8 cellular contexts compared by ENCODE assay signal in genomic region chr12:8914716-8915526, GRCh38. TPM values are rescaled to one million over a fixed set of nuclear protein-coding genes. Genes with fewer than 3 reads are reported as not detected.
DNase-seq lines count a peak whose midpoint lies in the region; TF ChIP-seq lines count a peak whose summit lies in the region.

No MANE protein-coding gene starts in this region.

- peak overlapping the region; percentile 79 for H3K4me3 ChIP-seq in GM06990 (replicated peaks; ENCODE audit: low read depth, low read length)
- peak overlapping the region; percentile 68 for H3K4me3 ChIP-seq in HEK293 (ENCODE audit: low read depth, low read length)
- peak overlapping the region; percentile 80 to 81 for H3K4me3 ChIP-seq in cardiac fibroblast (replicated peaks in 1 of 2; ENCODE audit: low read depth in 2 of 2, low read length in 2 of 2)
- H3K4me3 ChIP-seq in kidney epithelial cell (ENCODE audit: low read depth, low read length), result peak overlapping the region; percentile 71

- H3K27me3 ChIP-seq in GM06990 (replicated peaks; ENCODE audit: control insufficient read depth, insufficient read depth, low read length), result no peaks in the 10 kb centered on the region
- no peaks in the 10 kb centered on the region for H3K27me3 ChIP-seq in kidney epithelial cell (ENCODE audit: control insufficient read depth, insufficient read depth, low read length)

- CTCF ChIA-PET in HEK293 (lab: Yijun Ruan, JAX), result interaction anchor here (0.5 to 5.1 kb wide), 5 partner anchors 24 to 134 kb away, joined by 3 to 21 read pairs (median 4); partner anchors contain the start of gene M6PR

- TF ChIP-seq CTCF in GM06990 (IDR thresholded peaks at IDR 0.05; ENCODE audit: insufficient read depth, low read length, poor library complexity, severe bottlenecking) (no peak), HEK293 (tag by site-specific recombination; IDR thresholded peaks at IDR 0.05) (no peak), VCaP (conservative IDR thresholded peaks at IDR 0.05) (no peak), cardiac fibroblast (IDR thresholded peaks at IDR 0.05; ENCODE audit: low read depth, low read length) (no peak), kidney epithelial cell (IDR thresholded peaks at IDR 0.05; ENCODE audit: insufficient read depth, low read length, poor library complexity, severe bottlenecking) (no peak)

- POLR2A ChIA-PET in HEK293 (lab: Yijun Ruan, JAX), result interaction anchor here (0.5 to 2.7 kb wide), 4 partner anchors 34 to 233 kb away, joined by 3 to 21 read pairs (median 3); partner anchors contain the start of gene M6PR

- H3K9me3 ChIP-seq in HEK293 (ENCODE audit: control insufficient read depth, insufficient read depth, low read depth, low read length), result no peaks in the 10 kb centered on the region

- H3K36me3 ChIP-seq in GM06990 (ENCODE audit: control insufficient read depth, insufficient read depth, low read length), result no peaks in the 10 kb centered on the region
- peaks cover 12 to 14% of the 10 kb centered on the region in 2 experiments for H3K36me3 ChIP-seq in HEK293 (ENCODE audit: control insufficient read depth in 2 of 2, insufficient read depth in 1 of 2, low read length in 2 of 2)
- no peaks in the 10 kb centered on the region for H3K36me3 ChIP-seq in kidney epithelial cell (ENCODE audit: control insufficient read depth, insufficient read depth, low read length)

- DNase-seq in GM06990 (ENCODE audit: extremely low read depth, insufficient read length) (peak; percentile 67), NCI-H1105 (lab: John Stamatoyannopoulos, UW) (peak; percentile 57), cardiac fibroblast (ENCODE audit: low read depth in 2 of 2) (peak; percentile 54 to 60), kidney epithelial cell (ENCODE audit: low read depth) (no peak), NCI-H1048 (lab: John Stamatoyannopoulos, UW) (no peak)
- peak; percentile 24 to 28 for DNase-seq in stimulated activated CD4-positive, alpha-beta T cell treated with anti-CD3 and anti-CD28 coated beads, Interleukin-15, amount 100 ng/mL, for 48 hours (ENCODE audit: low read depth in 2 of 2)

- H3K27ac ChIP-seq in HEK293 (ENCODE audit: extremely low read depth, low read depth, low read length) (peak overlapping the region; percentile 68; the same call in 1 of the 2 replicates), VCaP (peak overlapping the region; percentile 98)

- H3K4me1 ChIP-seq in HEK293 (ENCODE audit: control insufficient read depth, insufficient read depth, low read length), result peaks cover 13% of the 10 kb centered on the region

TF ChIP-seq in HEK293, 187 proteins besides CTCF, POLR2A, EP300 and RAD21 (continues in another document):
- no peak for TF ChIP-seq KLF17 (tag by site-specific recombination; IDR thresholded peaks at IDR 0.05)
- no peak for TF ChIP-seq HIC1 (tag by site-specific recombination; IDR thresholded peaks at IDR 0.05)
- no peak for TF ChIP-seq TRIM28 (IDR thresholded peaks at IDR 0.05; ENCODE audit: borderline replicate concordance, low read length)
- peak; percentile 70; the same call in 1 of the 2 replicates for TF ChIP-seq KLF9 (tag by site-specific recombination; IDR thresholded peaks at IDR 0.05; ENCODE audit: low read depth)
- no peak for TF ChIP-seq ZNF266 (tag by site-specific recombination; IDR thresholded peaks at IDR 0.05; ENCODE audit: low read depth)
- TF ChIP-seq OVOL3 (tag by site-specific recombination; IDR thresholded peaks at IDR 0.05), result no peak
- no peak; the same call in 1 of the 2 replicates for TF ChIP-seq ZFHX2 (tag by site-specific recombination; conservative IDR thresholded peaks at IDR 0.05)
- no peak for TF ChIP-seq ZFP41 (tag by site-specific recombination; IDR thresholded peaks at IDR 0.05; ENCODE audit: borderline replicate concordance)
- peak; percentile 61 for TF ChIP-seq PATZ1 (tag by site-specific recombination; IDR thresholded peaks at IDR 0.05)
- no peak for TF ChIP-seq ZNF155 (tag by site-specific recombination; IDR thresholded peaks at IDR 0.05)
- TF ChIP-seq ZFP37 (tag by site-specific recombination; IDR thresholded peaks at IDR 0.05), result peak; percentile 79; the same call in 1 of the 2 replicates
- TF ChIP-seq ZNF837 (tag by site-specific recombination; IDR thresholded peaks at IDR 0.05), result no peak
- TF ChIP-seq ZNF280C (tag by site-specific recombination; IDR thresholded peaks at IDR 0.05), result no peak
- TF ChIP-seq REST (tag by site-specific recombination; IDR thresholded peaks at IDR 0.05), result no peak

RNA-seq across cellular contexts. Expression of gene PHC1, which starts 0.6 kb away (rescaled TPM):
- total RNA-seq in kidney epithelial cell, result 67.8 and 76.7 TPM in 2 replicates

RNA-seq across cellular contexts. Expression of gene M6PR, which starts 34.5 kb away (rescaled TPM):
- total RNA-seq in kidney epithelial cell, result 220 and 256 TPM in 2 replicates

Comparison
In these comparisons a context has a peak if more than half of its experiments do, and no peak if none do; other contexts are left out.
1. DNase-seq: peak in GM06990 (single experiment), NCI-H1105 (single experiment), cardiac fibroblast (2 of 2) and stimulated activated CD4-positive, alpha-beta T cell treated with anti-CD3 and anti-CD28 coated beads, Interleukin-15, amount 100 ng/mL, for 48 hours (2 of 2); none in kidney epithelial cell (single experiment) and NCI-H1048 (single experiment).
2. Peak in every context shown above with its lines, with median percentiles within 50 percentile points of each other: H3K4me3 ChIP-seq.